In genomic region chr6:111573118-111573883, GRCh38 we compare ENCODE assay signal across 10 cellular contexts. TPM values are rescaled to one million over a fixed set of nuclear protein-coding genes. Genes with fewer than 3 reads are reported as not detected.
A peak's percentile ranks its signal among the peaks of the same experiment; 100 is the strongest.
DNase-seq lines count a peak whose midpoint lies in the region; ATAC-seq, FAIRE-seq and TF ChIP-seq lines count a peak whose summit lies in the region.
"Had no signal": no experiment of that assay in that cellular context is flagged by ENCODE, and none has a peak within 500 bp of the region (broad histone marks: within the 10 kb centered on the region; RNA-seq: fewer than 3 reads in every experiment).

No MANE protein-coding gene starts in this region.

- no peaks in the 10 kb centered on the region for H3K79me2 ChIP-seq in K562 (ENCODE audit: control insufficient read depth, insufficient read depth, low read length)

- in situ Hi-C loops in K562 (cut with MboI): no loop called here

- peaks cover 40% of the 10 kb centered on the region; the same call in 1 of the 3 replicates for H3K36me3 ChIP-seq in K562 (ENCODE audit: control insufficient read depth, insufficient read depth, low read length)

- no peaks in the 10 kb centered on the region for H3K9me3 ChIP-seq in K562 (replicated peaks; ENCODE audit: control insufficient read depth, insufficient read depth, low read depth, low read length)

- H3K27ac Mint-ChIP-seq in activated CD8-positive, alpha-beta T cell treated with anti-CD3 and anti-CD28 coated beads for 36 hours: peak overlapping the region; percentile 75
- no peak overlapping the region for H3K27ac Mint-ChIP-seq in activated CD8-positive, alpha-beta T cell treated with anti-CD3 and anti-CD28 coated beads, Interleukin-2, amount 10 ng/mL, durations not matched to agents 7 days and 5 days
- H3K27ac Mint-ChIP-seq in type B pancreatic cell: peak overlapping the region; percentile 89

- H3K4me2 ChIP-seq in K562 (ENCODE audit: insufficient read depth, low read length): no peak overlapping the region

- H2AFZ ChIP-seq in K562 (ENCODE audit: low read depth, low read length): no peak overlapping the region

- no peaks in the 10 kb centered on the region for H3K27me3 ChIP-seq in K562 (ENCODE audit: control insufficient read depth in 2 of 2, insufficient read depth in 2 of 2, low read length in 2 of 2)

- TF ChIP-seq EP300 in K562 (IDR thresholded peaks at IDR 0.05; ENCODE audit: low read length): no peak

- H3K27ac ChIP-seq in K562 (ENCODE audit: extremely low read depth, low read depth, low read length): no peak overlapping the region

- no peaks in the 10 kb centered on the region for H4K20me1 ChIP-seq in K562 (replicated peaks; ENCODE audit: control insufficient read depth, insufficient read depth, low read length)

- DNase-seq in activated CD8-positive, alpha-beta T cell treated with anti-CD3 and anti-CD28 coated beads for 36 hours: no peak
- no peak for DNase-seq in activated CD8-positive, alpha-beta T cell treated with anti-CD3 and anti-CD28 coated beads, Interleukin-2, amount 10 ng/mL, durations not matched to agents 7 days and 5 days
- DNase-seq in K562 (ENCODE audit: extremely low read depth in 1 of 4, low spot score in 3 of 4) (no peak), left colon (no peak), type B pancreatic cell (ENCODE audit: extremely low spot score, unreplicated experiment) (no peak), iPS-NIHi11 (ENCODE audit: low spot score) (no peak), occipital lobe (lab: John Stamatoyannopoulos, UW) (no peak)
- DNase-seq: NCI-H2081 had no signal

- H3K36me3 Mint-ChIP-seq in activated CD8-positive, alpha-beta T cell treated with anti-CD3 and anti-CD28 coated beads for 36 hours (ENCODE audit: low read depth): peaks cover 49% of the 10 kb centered on the region
- H3K36me3 Mint-ChIP-seq in activated CD8-positive, alpha-beta T cell treated with anti-CD3 and anti-CD28 coated beads, Interleukin-2, amount 10 ng/mL, durations not matched to agents 7 days and 5 days (ENCODE audit: low read depth): peaks cover 65% of the 10 kb centered on the region
- peaks cover 39% of the 10 kb centered on the region for H3K36me3 Mint-ChIP-seq in type B pancreatic cell

- FAIRE-seq in K562 (lab: Jason Lieb, UNC): no peak

- H3K4me3 ChIP-seq in K562: no peak overlapping the region
- H3K4me3 ChIP-seq: lung had no signal

- TF ChIP-seq CTCF in activated CD8-positive, alpha-beta T cell treated with anti-CD3 and anti-CD28 coated beads for 36 hours (IDR thresholded peaks at IDR 0.05): no peak
- TF ChIP-seq CTCF in K562 (IDR thresholded peaks at IDR 0.05 in 2 of 3, conservative IDR thresholded peaks at IDR 0.05 in 1 of 3; ENCODE audit: insufficient read depth in 2 of 3, low read depth in 1 of 3, low read length in 3 of 3) (no peak), type B pancreatic cell (conservative IDR thresholded peaks at IDR 0.05) (no peak)

- CTCF ChIA-PET in activated CD8-positive, alpha-beta T cell treated with anti-CD3 and anti-CD28 coated beads for 36 hours (lab: Charles Lee): interaction anchor here (0.7 to 2.0 kb wide), 4 partner anchors 8 to 32 kb away, joined by 3 to 5 read pairs (median 4); partner anchors contain the start of gene TRAF3IP2
- CTCF ChIA-PET in activated CD8-positive, alpha-beta T cell treated with anti-CD3 and anti-CD28 coated beads, Interleukin-2, amount 10 ng/mL, durations not matched to agents 7 days and 5 days (lab: Charles Lee): interaction anchor here (1.1 to 1.7 kb wide), 4 partner anchors 13 to 314 kb away, joined by 3 to 5 read pairs (median 4); a partner anchor contains a TSS
- CTCF ChIA-PET in K562 (lab: Yijun Ruan, JAX; ENCODE audit: low intra/inter-chr PET ratio): no interaction called here

- H3K4me3 Mint-ChIP-seq in activated CD8-positive, alpha-beta T cell treated with anti-CD3 and anti-CD28 coated beads for 36 hours: no peak overlapping the region
- no peak overlapping the region for H3K4me3 Mint-ChIP-seq in activated CD8-positive, alpha-beta T cell treated with anti-CD3 and anti-CD28 coated beads, Interleukin-2, amount 10 ng/mL, durations not matched to agents 7 days and 5 days
- peak overlapping the region; percentile 72 for H3K4me3 Mint-ChIP-seq in type B pancreatic cell

- no peak for ATAC-seq in activated CD8-positive, alpha-beta T cell treated with anti-CD3 and anti-CD28 coated beads for 36 hours
- ATAC-seq in activated CD8-positive, alpha-beta T cell treated with anti-CD3 and anti-CD28 coated beads, Interleukin-2, amount 10 ng/mL, durations not matched to agents 7 days and 5 days: no peak
- ATAC-seq in K562 (no peak), left colon (peak; percentile 20), GM19324 (IDR thresholded peaks at IDR 0.05; ENCODE audit: low FRiP score, unreplicated experiment) (no peak)

- no peaks in the 10 kb centered on the region for H3K9me3 Mint-ChIP-seq in activated CD8-positive, alpha-beta T cell treated with anti-CD3 and anti-CD28 coated beads for 36 hours
- no peaks in the 10 kb centered on the region for H3K9me3 Mint-ChIP-seq in activated CD8-positive, alpha-beta T cell treated with anti-CD3 and anti-CD28 coated beads, Interleukin-2, amount 10 ng/mL, durations not matched to agents 7 days and 5 days (ENCODE audit: insufficient read depth)
- no peaks in the 10 kb centered on the region for H3K9me3 Mint-ChIP-seq in type B pancreatic cell

- POLR2A ChIA-PET in activated CD8-positive, alpha-beta T cell treated with anti-CD3 and anti-CD28 coated beads for 36 hours (lab: Charles Lee): interaction anchor here (0.5 to 1.3 kb wide), 5 partner anchors 9 to 698 kb away, joined by 3 to 5 read pairs (median 3); no protein-coding TSS in a partner anchor
- POLR2A ChIA-PET in activated CD8-positive, alpha-beta T cell treated with anti-CD3 and anti-CD28 coated beads, Interleukin-2, amount 10 ng/mL, durations not matched to agents 7 days and 5 days (lab: Charles Lee): interaction anchor here (2.1 kb wide), 1 partner anchor 32 kb away, joined by 8 read pairs; the partner anchor contains the start of gene TRAF3IP2
- POLR2A ChIA-PET in K562 (lab: Yijun Ruan, JAX): interaction anchor here (0.6 to 2.0 kb wide), 4 partner anchors 10 to 1079 kb away, joined by 3 to 5 read pairs (median 4); no protein-coding TSS in a partner anchor

- no peak for TF ChIP-seq POLR2A in K562 (conservative IDR thresholded peaks at IDR 0.05)

- H3K9me1 ChIP-seq in K562 (ENCODE audit: control insufficient read depth, insufficient read depth, low read length): no peaks in the 10 kb centered on the region

- intact Hi-C loops in activated CD8-positive, alpha-beta T cell treated with anti-CD3 and anti-CD28 coated beads for 36 hours (cut with micrococcal nuclease): no loop called here
- intact Hi-C loops in K562 (cut with micrococcal nuclease) (no loop called here), left colon (cut with DNase I, micrococcal nuclease) (no loop called here)

- no peak for TF ChIP-seq RAD21 in K562 (CRISPR knock-in tag; conservative IDR thresholded peaks at IDR 0.05 in 1 of 2, IDR thresholded peaks at IDR 0.05 in 1 of 2)

- H3K27me3 Mint-ChIP-seq in activated CD8-positive, alpha-beta T cell treated with anti-CD3 and anti-CD28 coated beads for 36 hours: no peaks in the 10 kb centered on the region
- no peaks in the 10 kb centered on the region for H3K27me3 Mint-ChIP-seq in activated CD8-positive, alpha-beta T cell treated with anti-CD3 and anti-CD28 coated beads, Interleukin-2, amount 10 ng/mL, durations not matched to agents 7 days and 5 days (ENCODE audit: low read depth)
- H3K27me3 Mint-ChIP-seq in type B pancreatic cell: no peaks in the 10 kb centered on the region

- H3K9ac ChIP-seq in K562 (ENCODE audit: insufficient read depth in 1 of 2, low read depth in 2 of 2, low read length in 2 of 2): no peak overlapping the region

- no peaks in the 10 kb centered on the region for H3K4me1 ChIP-seq in K562 (replicated peaks in 1 of 2; ENCODE audit: control insufficient read depth in 2 of 2, insufficient read depth in 2 of 2, low read length in 2 of 2)

- H3K4me1 Mint-ChIP-seq in activated CD8-positive, alpha-beta T cell treated with anti-CD3 and anti-CD28 coated beads for 36 hours (ENCODE audit: low read depth): peaks cover 28% of the 10 kb centered on the region
- peaks cover 26% of the 10 kb centered on the region for H3K4me1 Mint-ChIP-seq in activated CD8-positive, alpha-beta T cell treated with anti-CD3 and anti-CD28 coated beads, Interleukin-2, amount 10 ng/mL, durations not matched to agents 7 days and 5 days (ENCODE audit: low read depth)
- H3K4me1 Mint-ChIP-seq in type B pancreatic cell (ENCODE audit: unreplicated experiment): peaks cover 45% of the 10 kb centered on the region

- 74% methylated on average over 8 of the region's 8 CpGs for WGBS in K562 (ENCODE audit: insufficient coverage, low coverage, missing lambda C conversion rate)

- BruUV-seq in K562 (replicated peaks; lab: Mats Ljungman, UMichigan): no TSS peak

TF ChIP-seq in K562, 482 proteins besides CTCF, POLR2A, EP300 and RAD21 (continues in another document):
- TF ChIP-seq NFIC (IDR thresholded peaks at IDR 0.05) (peak; percentile 90), ZNF282 (CRISPR knock-in tag; IDR thresholded peaks at IDR 0.05) (no peak)

RNA-seq across cellular contexts. Expression of gene TRAF3IP2, which starts 32.4 kb away (rescaled TPM):
- total RNA-seq in activated CD8-positive, alpha-beta T cell treated with anti-CD3 and anti-CD28 coated beads for 36 hours: 10 to 100 TPM; 23.2 to 26.3 TPM
- 10 to 100 TPM; 22.7 to 24.4 TPM for total RNA-seq in activated CD8-positive, alpha-beta T cell treated with anti-CD3 and anti-CD28 coated beads, Interleukin-2, amount 10 ng/mL, durations not matched to agents 7 days and 5 days
- total RNA-seq in K562 (2011; cell fraction: chromatin; rRNA removed; ENCODE audit: low replicate concordance): 7.6 and 9.6 TPM in 2 replicates
- total RNA-seq in K562 (2011; cell fraction: nucleolus; rRNA removed): 5.0 and 6.0 TPM in 2 replicates
- total RNA-seq in K562 (2011; cell fraction: nucleoplasm; rRNA removed): 8.3 TPM in 2 replicates
- 13.8 and 16.5 TPM in 2 replicates for total RNA-seq in K562 (2014; rRNA removed)
- 12.3 and 13.4 TPM in 2 replicates for total RNA-seq in K562 (2014; rRNA removed; fragmentation: Illumina TruSeq; extraction: Trizol)
- 9.1 and 11.7 TPM in 2 replicates for total RNA-seq in K562 (2015; rRNA removed; fragmentation: Illumina TruSeq; extraction: Trizol)
- 14.6 and 14.8 TPM in 2 replicates for total RNA-seq in K562 (2021)
- polyA plus RNA-seq in K562 (2011; rRNA removed): 11.3 and 16.7 TPM in 2 replicates
- 16.7 and 19.0 TPM in 2 replicates for polyA plus RNA-seq in K562 (2011; cell fraction: cytosol; rRNA removed)
- 5.7 and 9.2 TPM in 2 replicates for polyA plus RNA-seq in K562 (2011; cell fraction: nucleus; rRNA removed)
- polyA plus RNA-seq in K562 (2012): 10.6 and 21.6 TPM in 2 replicates
- 18.9 and 20.3 TPM in 2 replicates for polyA plus RNA-seq in K562 (2014; fragmentation: Illumina TruSeq; extraction: Trizol)
- 10 to 100 TPM in 1 of 2 experiments, 1 to 10 TPM in 1; 7.3 to 12.1 TPM for polyA plus RNA-seq in K562 (2014; fragmentation: Nextera tagmentation; extraction: Ambion mirVana)
- polyA plus RNA-seq in K562 (2014; rRNA removed): 10.2 and 15.8 TPM in 2 replicates
- polyA minus RNA-seq in K562 (2011; rRNA and poly(A)+ RNA removed): 14.7 and 15.1 TPM in 2 replicates
- polyA minus RNA-seq in K562 (2011; cell fraction: cytosol; rRNA and poly(A)+ RNA removed): 9.2 and 9.9 TPM in 2 replicates
- polyA minus RNA-seq in K562 (2011; cell fraction: nucleus; rRNA and poly(A)+ RNA removed): 6.7 and 7.4 TPM in 2 replicates
- 10 to 100 TPM; 59.3 to 62.4 TPM for total RNA-seq in left colon
- total RNA-seq in type B pancreatic cell (ENCODE audit: low replicate concordance): 26.3 and 47.8 TPM in 2 replicates
- 3.4 TPM for total RNA-seq in occipital lobe
